Comparison of ENCODE assay signal across 1 cellular context in the genomic region with DNA sequence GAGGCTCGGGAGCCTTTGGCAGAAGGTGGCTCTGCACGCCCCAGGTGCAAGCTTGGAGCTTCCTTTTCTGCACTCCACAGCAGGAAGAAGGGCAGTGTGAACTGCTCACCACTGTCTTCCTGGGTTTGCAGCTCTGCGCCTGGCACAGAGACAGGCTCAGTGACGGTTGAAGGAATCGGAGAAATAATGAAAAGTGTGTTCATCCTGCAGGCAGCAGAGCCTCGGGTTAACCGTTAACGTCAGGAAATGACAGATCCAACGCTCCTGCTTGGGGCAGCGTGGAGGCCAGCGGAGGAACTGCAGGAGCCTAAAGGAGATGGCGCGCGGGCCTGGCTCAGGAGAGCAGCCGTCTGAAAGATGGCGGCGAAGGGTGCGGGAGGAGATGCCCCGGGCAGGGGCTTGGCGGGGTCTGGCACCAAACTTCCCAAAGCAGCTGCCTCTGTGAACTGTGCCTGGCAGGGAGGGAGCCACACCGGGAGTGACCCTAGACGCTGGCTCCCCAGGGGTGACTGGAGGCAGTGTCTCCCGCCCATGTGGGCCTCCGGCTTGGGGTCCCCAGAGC.
TF ChIP-seq lines count a peak whose summit lies in the region.

No MANE protein-coding gene starts in this region.

TF ChIP-seq in H1, 55 proteins besides CTCF, POLR2A, EP300 and RAD21:
- TF ChIP-seq BRCA1 (IDR thresholded peaks at IDR 0.05; ENCODE audit: low read depth, low read length) (no peak), SIN3A (conservative IDR thresholded peaks at IDR 0.05 in 1 of 2, IDR thresholded peaks at IDR 0.05 in 1 of 2; ENCODE audit: low read depth in 1 of 2, low read length in 2 of 2) (peak in 1 of 2 experiments; percentile 38; a peak in 1 of 4 replicates), YY1 (IDR thresholded peaks at IDR 0.05; ENCODE audit: low read depth, low read length) (peak; percentile 78)
TF ChIP-seq in H1: peak in this region for 2.
